Comparison of ENCODE assay signal across 15 cellular contexts in genomic region chr9:126788046-126788445, GRCh38. TPM values are rescaled to one million over a fixed set of nuclear protein-coding genes. Genes with fewer than 3 reads are reported as not detected.
DNase-seq lines count a peak whose midpoint lies in the region; ATAC-seq and TF ChIP-seq lines count a peak whose summit lies in the region.
"Had no signal": no experiment of that assay in that cellular context is flagged by ENCODE, and none has a peak within 500 bp of the region (broad histone marks: within the 10 kb centered on the region; RNA-seq: fewer than 3 reads in every experiment).

No MANE protein-coding gene starts in this region.

- H3K4me3 ChIP-seq in KMS-11 (IDR thresholded peaks at IDR 0.05; ENCODE audit: insufficient read depth, low read depth, low read length): no peak overlapping the region
- H3K4me3 ChIP-seq in adipocyte (ENCODE audit: low read length): no peak overlapping the region
- H3K4me3 ChIP-seq in osteoblast (ENCODE audit: insufficient read depth, low read length): no peak overlapping the region
- no peak overlapping the region for H3K4me3 ChIP-seq in A673 (ENCODE audit: low read depth, low read length, poor library complexity, severe bottlenecking)
- H3K4me3 ChIP-seq: SJCRH30 had no signal

- H4K20me1 ChIP-seq in KMS-11 (ENCODE audit: insufficient read depth) (no peaks in the 10 kb centered on the region), osteoblast (ENCODE audit: insufficient read depth, low read length) (no peaks in the 10 kb centered on the region)

- H3K9ac ChIP-seq in KMS-11: no peak overlapping the region
- no peak overlapping the region for H3K9ac ChIP-seq in adipocyte (ENCODE audit: low read length)

- peak; percentile 63 for DNase-seq in adipocyte (ENCODE audit: low read depth)
- DNase-seq in fibroblast of gingiva (ENCODE audit: low read depth): peak; percentile 26
- peak; percentile 14 for DNase-seq in osteoblast (ENCODE audit: insufficient read length, low spot score, missing footprints)
- DNase-seq in NCI-H446 (lab: John Stamatoyannopoulos, UW): no peak
- DNase-seq in A673 (ENCODE audit: low spot score): no peak
- DNase-seq: ACHN, NCI-H1092, NCI-H1694 treated with DMSO at 0.1 percent for 48 hours, NCI-H446 treated with DMSO at 0.1 percent for 48 hours, NCI-H774, SJCRH30 had no signal

- POLR2A ChIA-PET in A673 (lab: Charles Lee; ENCODE audit: low non-redundant PET): no interaction called here

- intact Hi-C loops in A673 (cut with micrococcal nuclease; ENCODE audit: unreplicated experiment): no loop called here

- H3K27me3 ChIP-seq in KMS-11 (ENCODE audit: insufficient read depth, low read depth) (no peaks in the 10 kb centered on the region), adipocyte (replicated peaks; ENCODE audit: control insufficient read depth, insufficient read depth, low read length) (peaks cover 11% of the 10 kb centered on the region), osteoblast (ENCODE audit: insufficient read depth, low read length) (peaks cover 8% of the 10 kb centered on the region), A673 (replicated peaks; ENCODE audit: insufficient read depth, low read depth, low read length, poor library complexity) (peaks cover 4% of the 10 kb centered on the region)

- TF ChIP-seq CTCF in KMS-11 (conservative IDR thresholded peaks at IDR 0.05; ENCODE audit: low read depth, low read length) (no peak), osteoblast (IDR thresholded peaks at IDR 0.05; ENCODE audit: extremely low read depth, low read depth, low read length) (no peak), A673 (conservative IDR thresholded peaks at IDR 0.05; ENCODE audit: low read depth, low read length) (no peak)

- ATAC-seq in GM18520 (IDR thresholded peaks at IDR 0.05; ENCODE audit: unreplicated experiment): no peak
- ATAC-seq in GM18868 (IDR thresholded peaks at IDR 0.05; ENCODE audit: unreplicated experiment): no peak

- no TSS peak for BruUV-seq in A673 (replicated peaks; lab: Mats Ljungman, UMichigan)

- CTCF ChIA-PET in A673 (lab: Charles Lee): no interaction called here

- H3K4me1 ChIP-seq in KMS-11 (ENCODE audit: low read depth, poor library complexity, severe bottlenecking): peaks cover 16% of the 10 kb centered on the region
- H3K4me1 ChIP-seq in adipocyte (ENCODE audit: control insufficient read depth, insufficient read depth, low read length): peaks cover 22% of the 10 kb centered on the region
- H3K4me1 ChIP-seq in osteoblast (ENCODE audit: insufficient read depth, low read length): peaks cover 20% of the 10 kb centered on the region
- H3K4me1 ChIP-seq in A673 (ENCODE audit: insufficient read depth, low read length, poor library complexity, severe bottlenecking): peaks cover 8% of the 10 kb centered on the region
- H3K4me1 ChIP-seq: SJCRH30 had no signal

- H2AFZ ChIP-seq in KMS-11 (ENCODE audit: low read depth) (peak overlapping the region; percentile 87; the same call in 1 of the 2 replicates), osteoblast (ENCODE audit: low read length) (no peak overlapping the region)

- H3K4me2 ChIP-seq in KMS-11: peak overlapping the region; percentile 46; the same call in 1 of the 2 replicates
- no peak overlapping the region for H3K4me2 ChIP-seq in osteoblast (ENCODE audit: insufficient read depth, low read length)

- H3K79me2 ChIP-seq in KMS-11 (ENCODE audit: insufficient read depth, low read depth): no peaks in the 10 kb centered on the region
- no peaks in the 10 kb centered on the region for H3K79me2 ChIP-seq in osteoblast (ENCODE audit: insufficient read depth, low read length)

- H3K9me3 ChIP-seq in adipocyte (ENCODE audit: control insufficient read depth, low read length): no peaks in the 10 kb centered on the region
- no peaks in the 10 kb centered on the region for H3K9me3 ChIP-seq in osteoblast (ENCODE audit: low read depth, low read length)
- H3K9me3 ChIP-seq in A673 (ENCODE audit: low read depth, low read length, poor library complexity, severe bottlenecking): no peaks in the 10 kb centered on the region
- H3K9me3 ChIP-seq: SJCRH30 had no signal

- H3K36me3 ChIP-seq in KMS-11 (ENCODE audit: insufficient read depth): no peaks in the 10 kb centered on the region
- H3K36me3 ChIP-seq in adipocyte (ENCODE audit: control insufficient read depth, insufficient read depth, low read length, severe bottlenecking): no peaks in the 10 kb centered on the region
- no peaks in the 10 kb centered on the region for H3K36me3 ChIP-seq in osteoblast (ENCODE audit: insufficient read depth, low read length)
- no peaks in the 10 kb centered on the region for H3K36me3 ChIP-seq in A673 (ENCODE audit: insufficient read depth, low read length, poor library complexity, severe bottlenecking)
- H3K36me3 ChIP-seq: SJCRH30 had no signal

- H3K27ac ChIP-seq in KMS-11 (peak overlapping the region; percentile 44), osteoblast (ENCODE audit: low read depth, low read length) (no peak overlapping the region), A673 (ENCODE audit: low read depth, low read length, poor library complexity, severe bottlenecking) (no peak overlapping the region)
- H3K27ac ChIP-seq: HL-60, SJCRH30 had no signal

RNA-seq across cellular contexts. Expression of gene ZBTB43, which starts 16.8 kb away (rescaled TPM):
- 17.7 and 18.1 TPM in 2 replicates for total RNA-seq in osteoblast
- 13.8 and 20.3 TPM in 2 replicates for total RNA-seq in A673 (2021)

Comparison
In these comparisons a context has a peak if more than half of its experiments do, and no peak if none do; other contexts are left out.
1. DNase-seq: peak in adipocyte (single experiment), fibroblast of gingiva (single experiment) and osteoblast (single experiment); none in NCI-H446 (0 of 2) and A673 (single experiment).